8 cellular contexts compared by ENCODE assay signal in the genomic region with DNA sequence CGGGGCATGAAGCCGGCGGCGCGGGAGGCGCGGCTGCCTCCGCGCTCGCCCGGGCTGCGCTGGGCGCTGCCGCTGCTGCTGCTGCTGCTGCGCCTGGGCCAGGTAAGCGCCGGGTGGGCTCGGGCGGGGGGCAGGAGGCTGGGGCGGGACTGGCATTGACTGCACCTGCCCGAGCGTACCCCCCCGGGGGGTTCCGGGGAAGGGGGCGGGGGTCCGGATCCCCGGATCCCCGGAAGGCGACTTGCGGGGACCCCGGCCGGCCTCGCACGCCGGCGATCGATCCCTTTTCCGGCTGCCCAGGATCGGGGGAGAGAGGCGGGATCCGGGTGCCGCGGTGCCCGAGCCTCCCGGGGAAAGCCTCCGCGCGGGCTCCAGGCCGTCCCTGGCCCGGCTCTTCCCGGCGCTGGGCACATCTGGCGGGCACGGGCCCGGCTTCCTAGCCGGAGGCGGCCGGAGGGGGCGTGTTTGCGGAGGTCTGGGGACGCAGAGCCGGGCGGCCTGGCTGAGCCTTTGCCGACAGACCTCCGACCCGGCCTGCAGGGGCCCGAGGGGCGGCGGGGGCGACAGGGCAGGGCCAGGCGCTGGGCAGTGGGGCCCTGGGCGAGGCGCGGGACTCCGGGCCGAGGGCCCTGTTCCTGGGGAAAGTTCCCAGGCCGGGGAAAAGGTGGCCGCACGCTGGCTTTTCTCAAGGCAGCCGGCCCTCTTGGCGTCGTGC. TPM values are rescaled to one million over a fixed set of nuclear protein-coding genes. Genes with fewer than 3 reads are reported as not detected.
A peak's percentile ranks its signal among the peaks of the same experiment; 100 is the strongest.
DNase-seq lines count a peak whose midpoint lies in the region; ATAC-seq and TF ChIP-seq lines count a peak whose summit lies in the region.

No MANE protein-coding gene starts in this region.

- no peaks in the 10 kb centered on the region for H3K36me3 ChIP-seq in KMS-11 (ENCODE audit: insufficient read depth)
- no peaks in the 10 kb centered on the region for H3K36me3 ChIP-seq in osteoblast (ENCODE audit: insufficient read depth, low read length)

- H3K4me1 ChIP-seq in KMS-11 (ENCODE audit: low read depth, poor library complexity, severe bottlenecking) (peaks cover 17% of the 10 kb centered on the region), osteoblast (ENCODE audit: insufficient read depth, low read length) (peaks cover 27% of the 10 kb centered on the region)

- H2AFZ ChIP-seq in KMS-11 (ENCODE audit: low read depth) (peak overlapping the region; percentile 71), osteoblast (ENCODE audit: low read length) (peak overlapping the region; percentile 29)

- H3K27me3 ChIP-seq in KMS-11 (ENCODE audit: insufficient read depth, low read depth) (no peaks in the 10 kb centered on the region), osteoblast (ENCODE audit: insufficient read depth, low read length) (no peaks in the 10 kb centered on the region)

- H3K4me2 ChIP-seq in KMS-11 (peak overlapping the region; percentile 97), osteoblast (ENCODE audit: insufficient read depth, low read length) (peak overlapping the region; percentile 93)

- H3K4me3 ChIP-seq in KMS-11 (IDR thresholded peaks at IDR 0.05; ENCODE audit: insufficient read depth, low read depth, low read length) (no peak overlapping the region), osteoblast (ENCODE audit: insufficient read depth, low read length) (peak overlapping the region; percentile 83)

- no peaks in the 10 kb centered on the region for H4K20me1 ChIP-seq in KMS-11 (ENCODE audit: insufficient read depth)
- no peaks in the 10 kb centered on the region for H4K20me1 ChIP-seq in osteoblast (ENCODE audit: insufficient read depth, low read length)

- H3K9me3 ChIP-seq in osteoblast (ENCODE audit: low read depth, low read length): no peaks in the 10 kb centered on the region

- no peak for TF ChIP-seq CTCF in KMS-11 (conservative IDR thresholded peaks at IDR 0.05; ENCODE audit: low read depth, low read length)
- no peak for TF ChIP-seq CTCF in osteoblast (IDR thresholded peaks at IDR 0.05; ENCODE audit: extremely low read depth, low read depth, low read length)

- peak; percentile 61 for ATAC-seq in GM21723 (IDR thresholded peaks at IDR 0.05; ENCODE audit: unreplicated experiment)

- H3K9ac ChIP-seq in KMS-11: no peak overlapping the region

- H3K79me2 ChIP-seq in KMS-11 (ENCODE audit: insufficient read depth, low read depth): no peaks in the 10 kb centered on the region
- peaks cover 44% of the 10 kb centered on the region for H3K79me2 ChIP-seq in osteoblast (ENCODE audit: insufficient read depth, low read length)

- no peak overlapping the region for H3K27ac ChIP-seq in KMS-11
- H3K27ac ChIP-seq in osteoblast (ENCODE audit: low read depth, low read length): peak overlapping the region; percentile 53

- peak; percentile 47 to 68 (median 66) for DNase-seq in NCI-H1417 (lab: John Stamatoyannopoulos, UW)
- DNase-seq in NCI-H1417 treated with DMSO at 0.1 percent for 48 hours (lab: John Stamatoyannopoulos, UW): no peak
- peak; percentile 54 to 68 for DNase-seq in activated T-cell treated with anti-CD3 and anti-CD28 coated beads, Interleukin-2, amount 50 U/mL, for 48 hours
- DNase-seq in glomerular visceral epithelial cell (ENCODE audit: extremely low spot score): peak; percentile 41
- peak; percentile 97 for DNase-seq in osteoblast (ENCODE audit: insufficient read length, low spot score, missing footprints)
- no peak for DNase-seq in occipital lobe (lab: John Stamatoyannopoulos, UW)

RNA-seq across cellular contexts. Expression of gene PTPRJ, which starts 0.7 kb away (rescaled TPM):
- 9.1 and 10.9 TPM in 2 replicates for total RNA-seq in osteoblast
- 13.7 TPM for total RNA-seq in occipital lobe

Comparison
In these comparisons a context has a peak if more than half of its experiments do, and no peak if none do; other contexts are left out.
1. DNase-seq: peak in NCI-H1417 (3 of 3), activated T-cell treated with anti-CD3 and anti-CD28 coated beads, Interleukin-2, amount 50 U/mL, for 48 hours (2 of 2), glomerular visceral epithelial cell (single experiment) and osteoblast (single experiment); none in NCI-H1417 treated with DMSO at 0.1 percent for 48 hours (single experiment) and occipital lobe (single experiment).